27 cellular contexts compared by ENCODE assay signal in the genomic region with DNA sequence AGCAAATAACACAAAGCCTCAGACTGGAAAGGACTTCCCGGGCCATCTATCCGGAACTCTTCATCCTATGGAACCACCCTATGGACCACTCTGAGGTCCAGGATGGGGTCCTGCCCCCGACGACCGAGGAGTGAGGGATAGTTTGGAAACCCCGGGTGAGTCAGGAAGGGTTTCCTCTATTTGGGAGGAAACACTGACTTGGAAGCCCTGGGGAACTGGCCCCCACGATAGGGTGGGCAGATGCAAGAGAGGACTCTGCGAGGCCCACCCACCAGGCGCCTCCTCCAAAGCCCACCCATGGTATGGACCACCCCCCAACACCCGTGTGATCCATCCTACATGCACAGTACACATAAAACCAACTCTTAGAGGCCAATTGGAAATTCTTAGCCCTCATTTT.
DNase-seq lines count a peak whose midpoint lies in the region; ATAC-seq and TF ChIP-seq lines count a peak whose summit lies in the region.
"Had no signal": no experiment of that assay in that cellular context is flagged by ENCODE, and none has a peak within 500 bp of the region (broad histone marks: within the 10 kb centered on the region; RNA-seq: fewer than 3 reads in every experiment).

No MANE protein-coding gene starts in this region.

- H3K4me1 Mint-ChIP-seq in activated CD4-positive, alpha-beta memory T cell treated with anti-CD3 and anti-CD28 coated beads for 36 hours (ENCODE audit: low read depth) = no peaks in the 10 kb centered on the region
- no peaks in the 10 kb centered on the region for H3K4me1 Mint-ChIP-seq in activated CD4-positive, alpha-beta memory T cell treated with anti-CD3 and anti-CD28 coated beads, Interleukin-2, amount 10 ng/mL, durations not matched to agents 7 days and 5 days
- peaks cover 14 to 16% of the 10 kb centered on the region in 2 donors for H3K4me1 Mint-ChIP-seq in natural killer cell treated with Interleukin-12 subunit alpha and Interleukin-12 subunit beta and Interleukin-15 and Interleukin-18, amount 100 ng/mL, for 72 hours (ENCODE audit: low read depth in 2 of 2)
- H3K4me1 Mint-ChIP-seq in natural killer cell (peaks cover 18 to 26% of the 10 kb centered on the region in 2 donors), neural progenitor cell (peaks cover 32% of the 10 kb centered on the region)
- no peaks in the 10 kb centered on the region for H3K4me1 Mint-ChIP-seq in activated T-helper 1 cell treated with anti-CD3 and anti-CD28 coated beads, Interleukin-12 subunit alpha, Interleukin-12 subunit beta, Interleukin-2, Interleukin-4 antibody, amounts not matched to agents 30 ng/mL and 10 ng/mL and 1 ng/mL, durations not matched to agents 14 hours and 24 hours and 36 hours (ENCODE audit: low read depth)
- H3K4me1 Mint-ChIP-seq: CD4-positive, alpha-beta memory T cell had no signal

- H3K27ac Mint-ChIP-seq in activated CD4-positive, alpha-beta memory T cell treated with anti-CD3 and anti-CD28 coated beads for 36 hours = no peak overlapping the region
- H3K27ac Mint-ChIP-seq in activated CD4-positive, alpha-beta memory T cell treated with anti-CD3 and anti-CD28 coated beads, Interleukin-2, amount 10 ng/mL, durations not matched to agents 7 days and 5 days = no peak overlapping the region
- H3K27ac Mint-ChIP-seq in natural killer cell treated with Interleukin-12 subunit alpha and Interleukin-12 subunit beta and Interleukin-15 and Interleukin-18, amount 100 ng/mL, for 72 hours = no peak overlapping the region
- H3K27ac Mint-ChIP-seq in natural killer cell (no peak overlapping the region), neural progenitor cell (no peak overlapping the region)
- H3K27ac Mint-ChIP-seq in activated T-helper 1 cell treated with anti-CD3 and anti-CD28 coated beads, Interleukin-12 subunit alpha, Interleukin-12 subunit beta, Interleukin-2, Interleukin-4 antibody, amounts not matched to agents 30 ng/mL and 10 ng/mL and 1 ng/mL, durations not matched to agents 14 hours and 24 hours and 36 hours = no peak overlapping the region
- H3K27ac Mint-ChIP-seq: CD4-positive, alpha-beta memory T cell; HFFc6 had no signal

- no peak overlapping the region for H3K4me2 ChIP-seq in neural progenitor cell
- H3K4me2 ChIP-seq: BLaER1 treated with 17β-estradiol and CSF1 and Interleukin-3, amounts not matched to agents 10 nM and 100 nM had no signal

- POLR2A ChIA-PET in activated CD4-positive, alpha-beta memory T cell treated with anti-CD3 and anti-CD28 coated beads for 36 hours (lab: Charles Lee) = no interaction called here
- POLR2A ChIA-PET in activated CD4-positive, alpha-beta memory T cell treated with anti-CD3 and anti-CD28 coated beads, Interleukin-2, amount 10 ng/mL, durations not matched to agents 7 days and 5 days (lab: Charles Lee) = no interaction called here

- H3K9me3 ChIP-seq in neural progenitor cell (ENCODE audit: low read depth) = no peaks in the 10 kb centered on the region
- H3K9me3 ChIP-seq in upper lobe of right lung = no peaks in the 10 kb centered on the region
- H3K9me3 ChIP-seq: BLaER1 treated with 17β-estradiol and CSF1 and Interleukin-3, amounts not matched to agents 10 nM and 100 nM; Caco-2; MG63; Peyer's patch had no signal

- peak; percentile 2 for DNase-seq in activated CD4-positive, alpha-beta memory T cell treated with anti-CD3 and anti-CD28 coated beads for 36 hours
- DNase-seq in activated CD4-positive, alpha-beta memory T cell treated with anti-CD3 and anti-CD28 coated beads, Interleukin-2, amount 10 ng/mL, durations not matched to agents 7 days and 5 days = no peak
- peak; percentile 5 for DNase-seq in natural killer cell treated with Interleukin-12 subunit alpha and Interleukin-12 subunit beta and Interleukin-15 and Interleukin-18, amount 100 ng/mL, for 72 hours (ENCODE audit: low spot score)
- DNase-seq in natural killer cell = no peak
- DNase-seq in neural progenitor cell (ENCODE audit: low spot score) = no peak
- DNase-seq in upper lobe of right lung = peak; percentile 28
- no peak for DNase-seq in stimulated activated CD4-positive, alpha-beta T cell treated with anti-CD3 and anti-CD28 coated beads, Interleukin-4, amount 100 ng/mL, for 4 hours
- DNase-seq in activated T-helper 1 cell treated with anti-CD3 and anti-CD28 coated beads, Interleukin-12 subunit alpha, Interleukin-12 subunit beta, Interleukin-2, Interleukin-4 antibody, amounts not matched to agents 30 ng/mL and 10 ng/mL and 1 ng/mL, durations not matched to agents 14 hours and 24 hours and 36 hours (ENCODE audit: low spot score) = no peak
- DNase-seq: ACHN; CD4-positive, alpha-beta memory T cell; DMS 273 treated with DMSO at 0.1 percent for 48 hours; DMS79 treated with DMSO at 0.1 percent for 48 hours; H7; HFFc6; Kasumi-1; MG63; NCI-H1417; NCI-H1694 treated with DMSO at 0.1 percent for 48 hours; NCI-H2081 treated with DMSO at 0.1 percent for 48 hours; NCI-H2171 treated with DMSO at 0.1 percent for 48 hours; NCI-H446; NCI-H526 had no signal

- CTCF ChIA-PET in activated CD4-positive, alpha-beta memory T cell treated with anti-CD3 and anti-CD28 coated beads for 36 hours (lab: Charles Lee) = no interaction called here
- CTCF ChIA-PET in activated CD4-positive, alpha-beta memory T cell treated with anti-CD3 and anti-CD28 coated beads, Interleukin-2, amount 10 ng/mL, durations not matched to agents 7 days and 5 days (lab: Charles Lee) = no interaction called here

- intact Hi-C loops in activated CD4-positive, alpha-beta memory T cell treated with anti-CD3 and anti-CD28 coated beads for 36 hours (cut with micrococcal nuclease) = no loop called here
- intact Hi-C loops in natural killer cell (cut with micrococcal nuclease) = no loop called here
- intact Hi-C loops in upper lobe of right lung (cut with DNase I) = no loop called here
- intact Hi-C loops in activated T-helper 1 cell treated with anti-CD3 and anti-CD28 coated beads, Interleukin-12 subunit alpha, Interleukin-12 subunit beta, Interleukin-2, Interleukin-4 antibody, amounts not matched to agents 30 ng/mL and 10 ng/mL and 1 ng/mL, durations not matched to agents 14 hours and 24 hours and 36 hours (cut with micrococcal nuclease) = no loop called here

- H3K79me2 ChIP-seq in neural progenitor cell (ENCODE audit: low read depth) = no peaks in the 10 kb centered on the region

- no peaks in the 10 kb centered on the region for H3K27me3 Mint-ChIP-seq in activated CD4-positive, alpha-beta memory T cell treated with anti-CD3 and anti-CD28 coated beads for 36 hours
- peaks cover 15% of the 10 kb centered on the region for H3K27me3 Mint-ChIP-seq in activated CD4-positive, alpha-beta memory T cell treated with anti-CD3 and anti-CD28 coated beads, Interleukin-2, amount 10 ng/mL, durations not matched to agents 7 days and 5 days
- peaks cover 7 to 8% of the 10 kb centered on the region in 2 donors for H3K27me3 Mint-ChIP-seq in natural killer cell treated with Interleukin-12 subunit alpha and Interleukin-12 subunit beta and Interleukin-15 and Interleukin-18, amount 100 ng/mL, for 72 hours
- H3K27me3 Mint-ChIP-seq in natural killer cell (ENCODE audit: low read depth in 2 of 2) = peaks cover 10 to 11% of the 10 kb centered on the region in 2 donors
- H3K27me3 Mint-ChIP-seq in neural progenitor cell (ENCODE audit: insufficient read depth, low read depth) = peaks cover 44% of the 10 kb centered on the region
- peaks cover 3% of the 10 kb centered on the region for H3K27me3 Mint-ChIP-seq in activated T-helper 1 cell treated with anti-CD3 and anti-CD28 coated beads, Interleukin-12 subunit alpha, Interleukin-12 subunit beta, Interleukin-2, Interleukin-4 antibody, amounts not matched to agents 30 ng/mL and 10 ng/mL and 1 ng/mL, durations not matched to agents 14 hours and 24 hours and 36 hours (ENCODE audit: insufficient read depth)

- H3K4me3 ChIP-seq in neural progenitor cell (no peak overlapping the region), upper lobe of right lung (no peak overlapping the region)
- H3K4me3 ChIP-seq: BLaER1 treated with 17β-estradiol and CSF1 and Interleukin-3, amounts not matched to agents 10 nM and 100 nM; GM12878; MG63; Peyer's patch had no signal

- H3F3A ChIP-seq in neural progenitor cell (ENCODE audit: low read depth) = peaks cover 50% of the 10 kb centered on the region

- peak in 1 of 2 donors; percentile 6 for ATAC-seq in natural killer cell treated with Interleukin-12 subunit alpha and Interleukin-12 subunit beta and Interleukin-15 and Interleukin-18, amount 100 ng/mL, for 72 hours
- ATAC-seq in natural killer cell (no peak), upper lobe of right lung (no peak)
- ATAC-seq: GM12878 had no signal

- no peaks in the 10 kb centered on the region for H3K27me3 ChIP-seq in neural progenitor cell
- no peaks in the 10 kb centered on the region for H3K27me3 ChIP-seq in upper lobe of right lung
- H3K27me3 ChIP-seq: MG63, Peyer's patch had no signal

- no peak overlapping the region for H3K4me3 Mint-ChIP-seq in activated CD4-positive, alpha-beta memory T cell treated with anti-CD3 and anti-CD28 coated beads for 36 hours
- no peak overlapping the region for H3K4me3 Mint-ChIP-seq in activated CD4-positive, alpha-beta memory T cell treated with anti-CD3 and anti-CD28 coated beads, Interleukin-2, amount 10 ng/mL, durations not matched to agents 7 days and 5 days
- no peak overlapping the region for H3K4me3 Mint-ChIP-seq in natural killer cell treated with Interleukin-12 subunit alpha and Interleukin-12 subunit beta and Interleukin-15 and Interleukin-18, amount 100 ng/mL, for 72 hours
- H3K4me3 Mint-ChIP-seq in natural killer cell = no peak overlapping the region
- H3K4me3 Mint-ChIP-seq in neural progenitor cell = peak overlapping the region; percentile 48
- H3K4me3 Mint-ChIP-seq in activated T-helper 1 cell treated with anti-CD3 and anti-CD28 coated beads, Interleukin-12 subunit alpha, Interleukin-12 subunit beta, Interleukin-2, Interleukin-4 antibody, amounts not matched to agents 30 ng/mL and 10 ng/mL and 1 ng/mL, durations not matched to agents 14 hours and 24 hours and 36 hours = no peak overlapping the region
- H3K4me3 Mint-ChIP-seq: CD4-positive, alpha-beta memory T cell; HFFc6 had no signal

- no peaks in the 10 kb centered on the region for H3K9me3 Mint-ChIP-seq in activated CD4-positive, alpha-beta memory T cell treated with anti-CD3 and anti-CD28 coated beads for 36 hours
- H3K9me3 Mint-ChIP-seq in activated CD4-positive, alpha-beta memory T cell treated with anti-CD3 and anti-CD28 coated beads, Interleukin-2, amount 10 ng/mL, durations not matched to agents 7 days and 5 days = no peaks in the 10 kb centered on the region
- H3K9me3 Mint-ChIP-seq in natural killer cell treated with Interleukin-12 subunit alpha and Interleukin-12 subunit beta and Interleukin-15 and Interleukin-18, amount 100 ng/mL, for 72 hours = no peaks in the 10 kb centered on the region
- no peaks in the 10 kb centered on the region for H3K9me3 Mint-ChIP-seq in natural killer cell
- peaks cover 6% of the 10 kb centered on the region for H3K9me3 Mint-ChIP-seq in neural progenitor cell
- no peaks in the 10 kb centered on the region for H3K9me3 Mint-ChIP-seq in activated T-helper 1 cell treated with anti-CD3 and anti-CD28 coated beads, Interleukin-12 subunit alpha, Interleukin-12 subunit beta, Interleukin-2, Interleukin-4 antibody, amounts not matched to agents 30 ng/mL and 10 ng/mL and 1 ng/mL, durations not matched to agents 14 hours and 24 hours and 36 hours
- H3K9me3 Mint-ChIP-seq: CD4-positive, alpha-beta memory T cell; HFFc6 had no signal

- no peak overlapping the region for H3K9ac ChIP-seq in neural progenitor cell
- H3K9ac ChIP-seq: BLaER1 treated with 17β-estradiol and CSF1 and Interleukin-3, amounts not matched to agents 10 nM and 100 nM had no signal

- H3K36me3 ChIP-seq in neural progenitor cell (no peaks in the 10 kb centered on the region), upper lobe of right lung (no peaks in the 10 kb centered on the region)
- H3K36me3 ChIP-seq: BLaER1 treated with 17β-estradiol and CSF1 and Interleukin-3, amounts not matched to agents 10 nM and 100 nM; MG63; Peyer's patch had no signal

- H3K4me1 ChIP-seq in neural progenitor cell (peaks cover 49% of the 10 kb centered on the region), upper lobe of right lung (peaks cover 29% of the 10 kb centered on the region)
- H3K4me1 ChIP-seq: Caco-2 had no signal

- H3K27ac ChIP-seq in neural progenitor cell (no peak overlapping the region), upper lobe of right lung (no peak overlapping the region)
- H3K27ac ChIP-seq: 22Rv1; BLaER1 treated with 17β-estradiol and CSF1 and Interleukin-3, amounts not matched to agents 10 nM and 100 nM; Peyer's patch had no signal

- TF ChIP-seq CTCF in natural killer cell (IDR thresholded peaks at IDR 0.05) (no peak), neural progenitor cell (IDR thresholded peaks at IDR 0.05) (no peak), upper lobe of right lung (IDR thresholded peaks at IDR 0.05) (no peak)

- no peak overlapping the region for H2AFZ ChIP-seq in neural progenitor cell (replicated peaks)

- H4K20me1 ChIP-seq in neural progenitor cell (ENCODE audit: low read depth) = no peaks in the 10 kb centered on the region
- H4K20me1 ChIP-seq: BLaER1 treated with 17β-estradiol and CSF1 and Interleukin-3, amounts not matched to agents 10 nM and 100 nM had no signal

- H3K36me3 Mint-ChIP-seq in activated CD4-positive, alpha-beta memory T cell treated with anti-CD3 and anti-CD28 coated beads for 36 hours = no peaks in the 10 kb centered on the region
- H3K36me3 Mint-ChIP-seq in activated CD4-positive, alpha-beta memory T cell treated with anti-CD3 and anti-CD28 coated beads, Interleukin-2, amount 10 ng/mL, durations not matched to agents 7 days and 5 days (ENCODE audit: low read depth) = no peaks in the 10 kb centered on the region
- no peaks in the 10 kb centered on the region for H3K36me3 Mint-ChIP-seq in natural killer cell treated with Interleukin-12 subunit alpha and Interleukin-12 subunit beta and Interleukin-15 and Interleukin-18, amount 100 ng/mL, for 72 hours
- H3K36me3 Mint-ChIP-seq in natural killer cell (no peaks in the 10 kb centered on the region), neural progenitor cell (peaks cover 4% of the 10 kb centered on the region)
- no peaks in the 10 kb centered on the region for H3K36me3 Mint-ChIP-seq in activated T-helper 1 cell treated with anti-CD3 and anti-CD28 coated beads, Interleukin-12 subunit alpha, Interleukin-12 subunit beta, Interleukin-2, Interleukin-4 antibody, amounts not matched to agents 30 ng/mL and 10 ng/mL and 1 ng/mL, durations not matched to agents 14 hours and 24 hours and 36 hours (ENCODE audit: low read depth)
- H3K36me3 Mint-ChIP-seq: CD4-positive, alpha-beta memory T cell had no signal

Comparison
In these comparisons a context has a peak if more than half of its experiments do, and no peak if none do; other contexts are left out.
1. DNase-seq: peak in activated CD4-positive, alpha-beta memory T cell treated with anti-CD3 and anti-CD28 coated beads for 36 hours (single experiment), natural killer cell treated with Interleukin-12 subunit alpha and Interleukin-12 subunit beta and Interleukin-15 and Interleukin-18, amount 100 ng/mL, for 72 hours (single experiment) and upper lobe of right lung (single experiment); none in activated CD4-positive, alpha-beta memory T cell treated with anti-CD3 and anti-CD28 coated beads, Interleukin-2, amount 10 ng/mL, durations not matched to agents 7 days and 5 days (single experiment), natural killer cell (single experiment), neural progenitor cell (single experiment), stimulated activated CD4-positive, alpha-beta T cell treated with anti-CD3 and anti-CD28 coated beads, Interleukin-4, amount 100 ng/mL, for 4 hours (0 of 2) and activated T-helper 1 cell treated with anti-CD3 and anti-CD28 coated beads, Interleukin-12 subunit alpha, Interleukin-12 subunit beta, Interleukin-2, Interleukin-4 antibody, amounts not matched to agents 30 ng/mL and 10 ng/mL and 1 ng/mL, durations not matched to agents 14 hours and 24 hours and 36 hours (single experiment).